In genomic region chr4:184628103-184628502, GRCh38 we compare ENCODE assay signal across 19 cellular contexts. TPM values are rescaled to one million over a fixed set of nuclear protein-coding genes. Genes with fewer than 3 reads are reported as not detected.
DNase-seq lines count a peak whose midpoint lies in the region; ATAC-seq and TF ChIP-seq lines count a peak whose summit lies in the region.
"Had no signal": no experiment of that assay in that cellular context is flagged by ENCODE, and none has a peak within 500 bp of the region (broad histone marks: within the 10 kb centered on the region; RNA-seq: fewer than 3 reads in every experiment).

No MANE protein-coding gene starts in this region.

- DNase-seq in activated CD4-positive, alpha-beta T cell treated with anti-CD3 and anti-CD28 coated beads for 36 hours: peak; percentile 17
- DNase-seq in activated CD4-positive, alpha-beta T cell treated with anti-CD3 and anti-CD28 coated beads, Interleukin-2, amount 50 U/mL, for 4 hours: no peak
- no peak for DNase-seq in Panc1 (ENCODE audit: low read depth, low spot score)
- peak; percentile 35 for DNase-seq in choroid plexus epithelial cell (ENCODE audit: low read depth)
- peak; percentile 4 for DNase-seq in kidney tubule cell (ENCODE audit: low spot score)
- no peak for DNase-seq in amygdala (lab: John Stamatoyannopoulos, UW)
- DNase-seq in retina: no peak
- DNase-seq: CD8-positive, alpha-beta memory T cell; DMS79 treated with DMSO at 0.1 percent for 48 hours; HCEC 1CT; Kasumi-1; NCI-H1105 treated with DMSO at 0.1 percent for 48 hours; NCI-H1694 treated with DMSO at 0.1 percent for 48 hours; NCI-H2107; NCI-H2227 treated with DMSO at 0.1 percent for 48 hours; NCI-H524 had no signal

- H3K27ac Mint-ChIP-seq in activated CD4-positive, alpha-beta T cell treated with anti-CD3 and anti-CD28 coated beads for 36 hours: peak overlapping the region; percentile 2

- intact Hi-C loops in activated CD4-positive, alpha-beta T cell treated with anti-CD3 and anti-CD28 coated beads for 36 hours (cut with DNase I, micrococcal nuclease): loop anchor here in 1 of 2 experiments (5.0 kb wide), 2 partner anchors 151 to 361 kb away; no protein-coding TSS in a partner anchor
- intact Hi-C loops in Panc1 (cut with micrococcal nuclease; ENCODE audit: unreplicated experiment): no loop called here

- no peaks in the 10 kb centered on the region for H3K27me3 ChIP-seq in Panc1 (ENCODE audit: control insufficient read depth, insufficient read depth, low read length)
- H3K27me3 ChIP-seq: BLaER1 had no signal

- in situ Hi-C loops in Panc1 (cut with HindIII; ENCODE audit: low pct_unique_long_range_greater_than_20kb, low sequenced_read_pairs): no loop called here

- H3K4me3 Mint-ChIP-seq in activated CD4-positive, alpha-beta T cell treated with anti-CD3 and anti-CD28 coated beads for 36 hours: no peak overlapping the region

- no peaks in the 10 kb centered on the region for H3K9me3 Mint-ChIP-seq in activated CD4-positive, alpha-beta T cell treated with anti-CD3 and anti-CD28 coated beads for 36 hours (ENCODE audit: low read depth)
- H3K9me3 Mint-ChIP-seq: CD8-positive, alpha-beta memory T cell had no signal

- H3K27me3 Mint-ChIP-seq in activated CD4-positive, alpha-beta T cell treated with anti-CD3 and anti-CD28 coated beads for 36 hours: no peaks in the 10 kb centered on the region
- H3K27me3 Mint-ChIP-seq: CD8-positive, alpha-beta memory T cell had no signal

- TF ChIP-seq CTCF in Panc1 (IDR thresholded peaks at IDR 0.05): no peak
- TF ChIP-seq CTCF in choroid plexus epithelial cell (conservative IDR thresholded peaks at IDR 0.05; ENCODE audit: low read depth, low read length): no peak

- H3K4me1 Mint-ChIP-seq in activated CD4-positive, alpha-beta T cell treated with anti-CD3 and anti-CD28 coated beads for 36 hours: peaks cover 48% of the 10 kb centered on the region

- no peaks in the 10 kb centered on the region for H3K9me3 ChIP-seq in Panc1 (ENCODE audit: control insufficient read depth, insufficient read depth, low read depth, low read length)
- H3K9me3 ChIP-seq: BLaER1 had no signal

- H3K4me3 ChIP-seq in Panc1 (ENCODE audit: low read depth in 2 of 2, low read length in 2 of 2) (no peak overlapping the region), choroid plexus epithelial cell (ENCODE audit: low read depth, low read length) (no peak overlapping the region)
- H3K4me3 ChIP-seq: BLaER1 had no signal

- no peaks in the 10 kb centered on the region for H3K4me1 ChIP-seq in Panc1 (ENCODE audit: control insufficient read depth, insufficient read depth, low read length)

- H3K36me3 Mint-ChIP-seq in activated CD4-positive, alpha-beta T cell treated with anti-CD3 and anti-CD28 coated beads for 36 hours (ENCODE audit: low read depth): peaks cover 69% of the 10 kb centered on the region

- TSS peak; percentile 38 for BruUV-seq in Panc1 (replicated peaks; lab: Mats Ljungman, UMichigan)

- POLR2A ChIA-PET in activated CD4-positive, alpha-beta T cell treated with anti-CD3 and anti-CD28 coated beads for 36 hours (lab: Charles Lee): no interaction called here
- POLR2A ChIA-PET in Panc1 (lab: Charles Lee): interaction anchor here (0.6 kb wide), 1 partner anchor 42 kb away, joined by 14 read pairs; no protein-coding TSS in a partner anchor

- CTCF ChIA-PET in activated CD4-positive, alpha-beta T cell treated with anti-CD3 and anti-CD28 coated beads for 36 hours (lab: Charles Lee): interaction anchor here (0.8 kb wide), 1 partner anchor 39 kb away, joined by 4 read pairs; no protein-coding TSS in a partner anchor
- CTCF ChIA-PET in Panc1 (lab: Charles Lee): no interaction called here

- no peak overlapping the region for H3K27ac ChIP-seq in Panc1 (ENCODE audit: low read length)
- H3K27ac ChIP-seq: 22Rv1, BLaER1 had no signal

- ATAC-seq in activated CD4-positive, alpha-beta T cell treated with anti-CD3 and anti-CD28 coated beads for 36 hours: peak; percentile 31
- ATAC-seq in Panc1 (no peak), HG02884 (IDR thresholded peaks at IDR 0.05; ENCODE audit: unreplicated experiment) (no peak)

- peaks cover 13% of the 10 kb centered on the region for H3K36me3 ChIP-seq in Panc1 (ENCODE audit: control insufficient read depth, insufficient read depth, low read length)

RNA-seq across cellular contexts. Expression of gene CASP3, which starts 21.1 kb away (rescaled TPM):
- 10 to 100 TPM; 44.3 to 65.7 TPM for total RNA-seq in activated CD4-positive, alpha-beta T cell treated with anti-CD3 and anti-CD28 coated beads for 36 hours
- 24.3 TPM for total RNA-seq in Panc1 (2021; ENCODE audit: unreplicated experiment)
- 10.4 TPM for polyA plus RNA-seq in Panc1 (2012; ENCODE audit: insufficient read length)

RNA-seq across cellular contexts. Expression of gene PRIMPOL, which starts 21.4 kb away (rescaled TPM):
- 10 to 100 TPM; 20.4 to 24.3 TPM for total RNA-seq in activated CD4-positive, alpha-beta T cell treated with anti-CD3 and anti-CD28 coated beads for 36 hours
- 11.7 TPM for total RNA-seq in Panc1 (2021; ENCODE audit: unreplicated experiment)
- polyA plus RNA-seq in Panc1 (2012; ENCODE audit: insufficient read length): 6.6 TPM

Comparison
In these comparisons a context has a peak if more than half of its experiments do, and no peak if none do; other contexts are left out.
1. DNase-seq: peak in activated CD4-positive, alpha-beta T cell treated with anti-CD3 and anti-CD28 coated beads for 36 hours (single experiment), choroid plexus epithelial cell (single experiment) and kidney tubule cell (single experiment); none in activated CD4-positive, alpha-beta T cell treated with anti-CD3 and anti-CD28 coated beads, Interleukin-2, amount 50 U/mL, for 4 hours (0 of 2), Panc1 (single experiment), amygdala (0 of 56) and retina (single experiment).